In the genomic region with DNA sequence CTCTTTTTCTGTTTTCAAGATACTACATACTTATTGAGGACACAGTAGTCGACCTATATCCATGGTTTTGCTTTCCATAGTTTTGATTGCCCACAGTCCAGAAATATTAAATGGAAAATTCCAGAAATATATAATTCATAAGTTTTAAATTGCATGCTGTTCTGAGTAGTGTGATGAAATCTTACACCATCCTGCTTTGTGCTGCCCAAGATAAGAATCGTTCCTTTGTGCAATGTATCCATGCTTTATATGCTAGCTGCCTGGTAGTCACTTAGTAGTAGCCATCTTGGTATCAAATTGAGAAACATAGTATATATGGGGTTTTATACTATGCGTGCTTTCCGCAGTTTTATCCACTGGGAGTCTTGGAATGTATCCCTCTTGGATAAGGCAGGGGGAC, we compare ENCODE assay signal across 21 cellular contexts.
"Had no signal": no experiment of that assay in that cellular context is flagged by ENCODE, and none has a peak within 500 bp of the region (broad histone marks: within the 10 kb centered on the region; RNA-seq: fewer than 3 reads in every experiment).

No MANE protein-coding gene starts in this region.

- ATAC-seq: gastroesophageal sphincter; left colon; left ventricle myocardium superior; natural killer cell treated with Interleukin-12 subunit alpha and Interleukin-12 subunit beta and Interleukin-15 and Interleukin-18, amount 100 ng/mL, for 72 hours; right cardiac atrium; stimulated activated effector memory CD8-positive, alpha-beta T cell treated with anti-CD3 and anti-CD28 coated beads, Interleukin-12 subunit alpha, Interleukin-12 subunit beta, amount 100 ng/mL, for 72 hours; stimulated activated naive CD8-positive, alpha-beta T cell treated with anti-CD3 and anti-CD28 coated beads, Interleukin-15, Interleukin-2, amounts not matched to agents 100 U/mL and 50 U/mL, for 24 hours had no signal

- H3K4me1 ChIP-seq: neural progenitor cell, suprapubic skin, thyroid gland had no signal

- H3K4me3 ChIP-seq: gastroesophageal sphincter, lung, neural progenitor cell, ovary, smooth muscle cell, suprapubic skin, thyroid gland had no signal

- H3K27me3 ChIP-seq: gastroesophageal sphincter, neural progenitor cell, ovary, suprapubic skin, thyroid gland had no signal

- H3K36me3 ChIP-seq: gastroesophageal sphincter, neural progenitor cell, ovary, suprapubic skin, thyroid gland had no signal

- H3K27ac ChIP-seq: gastroesophageal sphincter, neural progenitor cell, ovary, suprapubic skin, thyroid gland had no signal

- DNase-seq: dermis blood vessel endothelial cell; foreskin fibroblast; glutamatergic neuron; left colon; left ventricle myocardium superior; mesenchymal stem cell; midbrain; nucleus accumbens; ovary; right cardiac atrium; stimulated activated CD4-positive, alpha-beta T cell treated with anti-CD3 and anti-CD28 coated beads, Interleukin-4, amount 100 ng/mL, for 1 hour; stimulated activated CD8-positive, alpha-beta memory T cell treated with anti-CD3 and anti-CD28 coated beads, Interleukin-4, amount 100 ng/mL, for 48 hours; stimulated activated naive CD8-positive, alpha-beta T cell treated with anti-CD3 and anti-CD28 coated beads, Interleukin-15, Interleukin-2, amounts not matched to agents 100 U/mL and 50 U/mL, for 24 hours; thyroid gland had no signal

- H3K9me3 ChIP-seq: gastroesophageal sphincter, ovary, suprapubic skin had no signal
